Comparison of ENCODE assay signal across 8 cellular contexts in genomic region chr7:38318803-38319416, GRCh38.
A peak's percentile ranks its signal among the peaks of the same experiment; 100 is the strongest.
DNase-seq lines count a peak whose midpoint lies in the region; ATAC-seq, FAIRE-seq and TF ChIP-seq lines count a peak whose summit lies in the region.

No MANE protein-coding gene starts in this region.

- TF ChIP-seq EP300 in Ishikawa (IDR thresholded peaks at IDR 0.05; ENCODE audit: borderline replicate concordance) = no peak

- H3K27ac ChIP-seq in OCI-LY3 (ENCODE audit: low read length) = no peak overlapping the region

- peak; percentile 71 for FAIRE-seq in urothelium cell line (lab: Jason Lieb, UNC)

- H3K27me3 ChIP-seq in OCI-LY3 (ENCODE audit: low read depth, low read length) = peaks cover 2% of the 10 kb centered on the region; the same call in 1 of the 2 replicates

- H4K20me1 ChIP-seq in OCI-LY3 (ENCODE audit: insufficient read depth, low read length) = no peaks in the 10 kb centered on the region

- H3K4me2 ChIP-seq in OCI-LY3 (ENCODE audit: low read length) = no peak overlapping the region

- TF ChIP-seq RAD21 in Ishikawa (IDR thresholded peaks at IDR 0.05; ENCODE audit: low read depth) = peak; percentile 71

- ATAC-seq in GM21390 (IDR thresholded peaks at IDR 0.05; ENCODE audit: unreplicated experiment) = peak; percentile 76

- H3K36me3 ChIP-seq in OCI-LY3 (replicated peaks; ENCODE audit: low read depth, low read length) = no peaks in the 10 kb centered on the region

- no peaks in the 10 kb centered on the region for H3K4me1 ChIP-seq in OCI-LY3 (ENCODE audit: low read length)

- no peak overlapping the region for H2AFZ ChIP-seq in OCI-LY3 (ENCODE audit: low read depth, low read length)

- peak; percentile 73 for TF ChIP-seq CTCF in OCI-LY3 (IDR thresholded peaks at IDR 0.05; ENCODE audit: low read depth, low read length)

- H3K79me2 ChIP-seq in OCI-LY3 (ENCODE audit: low read length) = no peaks in the 10 kb centered on the region

- no peak overlapping the region for H3K9ac ChIP-seq in OCI-LY3 (ENCODE audit: low read length)

- H3K4me3 ChIP-seq in OCI-LY3 (ENCODE audit: low read length) = no peak overlapping the region

- DNase-seq in EH (ENCODE audit: low read depth) (peak; percentile 92), T47D (ENCODE audit: low read depth in 1 of 2, low spot score in 1 of 2) (peak; percentile 84 to 87), kidney tubule cell (ENCODE audit: low spot score) (peak; percentile 79), urothelium cell line (ENCODE audit: low spot score) (peak; percentile 82), activated gamma-delta T cell (lab: John Stamatoyannopoulos, UW) (no peak)

- H3K9me3 ChIP-seq in OCI-LY3 (ENCODE audit: insufficient read depth, low read length) = no peaks in the 10 kb centered on the region

- in situ Hi-C loops in T47D (cut with HindIII; ENCODE audit: low pct_unique_long_range_greater_than_20kb, low sequenced_read_pairs) = no loop called here

TF ChIP-seq in Ishikawa, 13 proteins besides CTCF, POLR2A, EP300 and RAD21:
- TF ChIP-seq TEAD4 (IDR thresholded peaks at IDR 0.05) = no peak
